Comparison of ENCODE assay signal across 30 cellular contexts in genomic region chr11:34199525-34199924, GRCh38.
"Had no signal": no experiment of that assay in that cellular context is flagged by ENCODE, and none has a peak within 500 bp of the region (broad histone marks: within the 10 kb centered on the region; RNA-seq: fewer than 3 reads in every experiment).

No MANE protein-coding gene starts in this region.

- FAIRE-seq: pancreas had no signal

- H3K9me3 Mint-ChIP-seq: naive thymus-derived CD8-positive, alpha-beta T cell; natural killer cell treated with Interleukin-12 subunit alpha and Interleukin-12 subunit beta and Interleukin-15 and Interleukin-18, amount 100 ng/mL, for 72 hours; nephron progenitor cell; neural crest cell; stimulated activated memory B cell treated with anti-CD40 and anti-IgM and Interleukin-4, amounts not matched to agents 10 μg/mL and 1 μg/mL and 100 μg/mL, for 72 hours; stimulated activated naive CD8-positive, alpha-beta T cell treated with anti-CD3 and anti-CD28 coated beads, Interleukin-15, amount 100 ng/mL, for 72 hours; type B pancreatic cell had no signal

- H3K27me3 Mint-ChIP-seq: natural killer cell treated with Interleukin-12 subunit alpha and Interleukin-12 subunit beta and Interleukin-15 and Interleukin-18, amount 100 ng/mL, for 72 hours; stimulated activated memory B cell treated with anti-CD40 and anti-IgM and Interleukin-4, amounts not matched to agents 10 μg/mL and 1 μg/mL and 100 μg/mL, for 72 hours; type B pancreatic cell had no signal

- H3K27ac Mint-ChIP-seq: naive thymus-derived CD8-positive, alpha-beta T cell; natural killer cell treated with Interleukin-12 subunit alpha and Interleukin-12 subunit beta and Interleukin-15 and Interleukin-18, amount 100 ng/mL, for 72 hours; nephron progenitor cell; stimulated activated memory B cell treated with anti-CD40 and anti-IgM and Interleukin-4, amounts not matched to agents 10 μg/mL and 1 μg/mL and 100 μg/mL, for 72 hours; type B pancreatic cell had no signal

- DNase-seq: naive thymus-derived CD8-positive, alpha-beta T cell; nephron progenitor cell; nucleus accumbens; pancreas; psoas muscle; right cardiac atrium; spleen; stimulated activated CD4-positive, alpha-beta T cell treated with anti-CD3 and anti-CD28 coated beads, Interleukin-12 subunit alpha, Interleukin-12 subunit beta, amount 100 ng/mL, for 4 hours; stimulated activated CD4-positive, alpha-beta T cell treated with anti-CD3 and anti-CD28 coated beads, Interleukin-1b, Interleukin-23, amount 100 ng/mL, for 48 hours; stimulated activated CD4-positive, alpha-beta T cell treated with anti-CD3 and anti-CD28 coated beads, Interleukin-4, amount 100 ng/mL, for 1 hour; stimulated activated CD4-positive, alpha-beta T cell treated with anti-CD3 and anti-CD28 coated beads, Interleukin-4, amount 100 ng/mL, for 4 hours; stimulated activated CD8-positive, alpha-beta memory T cell treated with anti-CD3 and anti-CD28 coated beads, Interleukin-4, amount 100 ng/mL, for 48 hours; stimulated activated naive CD4-positive, alpha-beta T cell; stimulated activated naive CD8-positive, alpha-beta T cell treated with anti-CD3 and anti-CD28 coated beads, Interleukin-15, amount 100 ng/mL, for 72 hours; stimulated activated naive CD8-positive, alpha-beta T cell treated with anti-CD3 and anti-CD28 coated beads, Interleukin-15, Interleukin-2, amounts not matched to agents 100 U/mL and 50 U/mL, for 24 hours; substantia nigra; testis; tibial artery; transverse colon; upper lobe of right lung; uterus had no signal

- H3K36me3 Mint-ChIP-seq: naive thymus-derived CD8-positive, alpha-beta T cell; natural killer cell treated with Interleukin-12 subunit alpha and Interleukin-12 subunit beta and Interleukin-15 and Interleukin-18, amount 100 ng/mL, for 72 hours had no signal

- H3K9me3 ChIP-seq: neutrophil, pancreas, psoas muscle, spleen, suprapubic skin, testis, tibial artery, transverse colon, upper lobe of right lung, uterus had no signal

- H3K4me3 ChIP-seq: pancreas, psoas muscle, skin epidermis, smooth muscle cell, spleen, suprapubic skin, testis, tibial artery, transverse colon, upper lobe of right lung, uterus had no signal

- H3K36me3 ChIP-seq: pancreas, spleen, suprapubic skin, transverse colon, upper lobe of right lung, uterus had no signal

- H3K4me3 Mint-ChIP-seq: naive thymus-derived CD8-positive, alpha-beta T cell; natural killer cell treated with Interleukin-12 subunit alpha and Interleukin-12 subunit beta and Interleukin-15 and Interleukin-18, amount 100 ng/mL, for 72 hours; nephron progenitor cell; neural crest cell; stimulated activated memory B cell treated with anti-CD40 and anti-IgM and Interleukin-4, amounts not matched to agents 10 μg/mL and 1 μg/mL and 100 μg/mL, for 72 hours; stimulated activated naive CD8-positive, alpha-beta T cell treated with anti-CD3 and anti-CD28 coated beads, Interleukin-15, amount 100 ng/mL, for 72 hours; type B pancreatic cell had no signal

- H3K4me1 ChIP-seq: pancreas, psoas muscle, tibial artery, transverse colon, upper lobe of right lung, uterus had no signal

- ATAC-seq: naive thymus-derived CD8-positive, alpha-beta T cell; natural killer cell treated with Interleukin-12 subunit alpha and Interleukin-12 subunit beta and Interleukin-15 and Interleukin-18, amount 100 ng/mL, for 72 hours; pancreas; psoas muscle; right cardiac atrium; sciatic nerve; stimulated activated memory B cell treated with anti-CD40 and anti-IgM and Interleukin-4, amounts not matched to agents 10 μg/mL and 1 μg/mL and 100 μg/mL, for 72 hours; stimulated activated naive CD8-positive, alpha-beta T cell treated with anti-CD3 and anti-CD28 coated beads, Interleukin-15, amount 100 ng/mL, for 72 hours; stimulated activated naive CD8-positive, alpha-beta T cell treated with anti-CD3 and anti-CD28 coated beads, Interleukin-15, Interleukin-2, amounts not matched to agents 100 U/mL and 50 U/mL, for 24 hours; upper lobe of right lung had no signal

- H3K27ac ChIP-seq: neutrophil, pancreas, psoas muscle, skin epidermis, spleen, suprapubic skin, testis, tibial artery, transverse colon, upper lobe of right lung, uterus had no signal

- H3K4me2 ChIP-seq: smooth muscle cell had no signal

- H3K27me3 ChIP-seq: pancreas, spleen, suprapubic skin, testis, tibial artery, transverse colon, upper lobe of right lung, uterus had no signal
